7 cellular contexts compared by ENCODE assay signal in the genomic region with DNA sequence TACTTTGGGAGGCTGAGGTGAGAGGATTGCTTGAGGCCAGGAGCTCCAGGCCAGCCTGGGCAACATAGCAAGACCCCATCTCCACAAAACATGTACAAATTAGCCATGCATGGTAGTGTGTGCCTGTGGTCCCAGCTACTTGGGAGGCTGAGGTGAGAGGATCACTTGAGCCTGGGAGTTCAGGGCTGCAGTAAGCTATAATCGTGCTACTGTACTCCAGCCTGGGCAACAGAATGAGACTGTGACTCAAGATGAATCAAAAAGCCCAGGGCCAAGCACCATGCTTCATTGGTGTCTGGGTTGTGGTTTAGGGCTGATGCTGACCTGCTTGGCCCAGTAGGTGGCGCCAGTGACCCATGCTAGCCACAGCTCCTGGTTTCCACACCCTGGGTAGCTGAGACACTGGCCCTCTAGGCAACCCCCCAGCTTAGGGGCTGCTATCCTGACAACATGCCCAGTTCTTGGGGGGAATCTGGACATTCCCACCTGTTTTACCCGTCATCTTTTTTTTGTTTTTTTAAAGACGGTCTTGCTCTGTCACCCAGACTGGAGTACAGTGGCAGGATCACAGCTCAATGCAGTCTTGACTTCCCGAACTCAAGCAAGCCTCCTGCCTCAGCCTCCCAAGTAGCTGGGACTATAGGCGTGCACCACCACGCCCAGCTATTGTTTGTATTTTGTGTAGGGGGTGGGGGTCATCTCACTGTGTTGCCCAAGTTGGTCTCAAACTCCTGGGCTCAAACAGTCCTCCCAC. TPM values are rescaled to one million over a fixed set of nuclear protein-coding genes. Genes with fewer than 3 reads are reported as not detected.
DNase-seq lines count a peak whose midpoint lies in the region; ATAC-seq and TF ChIP-seq lines count a peak whose summit lies in the region.

No MANE protein-coding gene starts in this region.

- no peak overlapping the region for H3K4me3 Mint-ChIP-seq in activated naive CD4-positive, alpha-beta T cell treated with anti-CD3 and anti-CD28 coated beads for 36 hours

- peak; percentile 92 for DNase-seq in activated naive CD4-positive, alpha-beta T cell treated with anti-CD3 and anti-CD28 coated beads for 36 hours
- peak; percentile 87 for DNase-seq in glomerular visceral epithelial cell (ENCODE audit: extremely low spot score)
- peak; percentile 96 for DNase-seq in posterior vena cava (ENCODE audit: low spot score)
- DNase-seq in ureter (ENCODE audit: low spot score): peak; percentile 81

- CTCF ChIA-PET in activated naive CD4-positive, alpha-beta T cell treated with anti-CD3 and anti-CD28 coated beads for 36 hours (lab: Charles Lee): interaction anchor here (0.5 to 9.5 kb wide), 31 partner anchors 9 to 321 kb away, joined by 3 to 186 read pairs (median 4); a partner anchor contains a TSS

- no peaks in the 10 kb centered on the region for H3K9me3 Mint-ChIP-seq in activated naive CD4-positive, alpha-beta T cell treated with anti-CD3 and anti-CD28 coated beads for 36 hours

- intact Hi-C loops in activated naive CD4-positive, alpha-beta T cell treated with anti-CD3 and anti-CD28 coated beads for 36 hours (cut with micrococcal nuclease): loop anchor here (1.0 kb wide), 3 partner anchors 54 to 120 kb away; no protein-coding TSS in a partner anchor
- intact Hi-C loops in posterior vena cava (cut with DNase I): loop anchor here (2.0 to 5.0 kb wide), 2 partner anchors 59 to 76 kb away; no protein-coding TSS in a partner anchor

- no peaks in the 10 kb centered on the region for H3K27me3 Mint-ChIP-seq in activated naive CD4-positive, alpha-beta T cell treated with anti-CD3 and anti-CD28 coated beads for 36 hours (ENCODE audit: low read depth)

- no peak overlapping the region for H3K27ac Mint-ChIP-seq in activated naive CD4-positive, alpha-beta T cell treated with anti-CD3 and anti-CD28 coated beads for 36 hours

- peaks cover 15% of the 10 kb centered on the region for H3K4me1 Mint-ChIP-seq in activated naive CD4-positive, alpha-beta T cell treated with anti-CD3 and anti-CD28 coated beads for 36 hours (ENCODE audit: low read depth)

- TF ChIP-seq CTCF in GM12873 (IDR thresholded peaks at IDR 0.05; ENCODE audit: insufficient read depth, low read depth, low read length, missing control alignments): peak; percentile 100
- TF ChIP-seq CTCF in LNCAP (IDR thresholded peaks at IDR 0.05): peak; percentile 93

- peak; percentile 98 for ATAC-seq in SK-N-SH treated with all-trans-retinoic acid at 6 μM for 48 hours

- H3K36me3 Mint-ChIP-seq in activated naive CD4-positive, alpha-beta T cell treated with anti-CD3 and anti-CD28 coated beads for 36 hours (ENCODE audit: low read depth): peaks cover 19% of the 10 kb centered on the region

TF ChIP-seq in SK-N-SH treated with all-trans-retinoic acid at 6 μM for 48 hours, 23 proteins besides CTCF, POLR2A, EP300 and RAD21:
- TF ChIP-seq ZNF565 (CRISPR knock-in tag; conservative IDR thresholded peaks at IDR 0.05; ENCODE audit: low read depth) (no peak), RARB (CRISPR knock-in tag; IDR thresholded peaks at IDR 0.05) (no peak), GLIS3 (CRISPR knock-in tag; IDR thresholded peaks at IDR 0.05) (no peak), ZC3H10 (CRISPR knock-in tag; IDR thresholded peaks at IDR 0.05) (no peak)
TF ChIP-seq in SK-N-SH treated with all-trans-retinoic acid at 6 μM for 48 hours: peak in this region for 0.

RNA-seq across cellular contexts. Expression of a gene that starts 5.5 kb away (rescaled TPM):
- total RNA-seq in activated naive CD4-positive, alpha-beta T cell treated with anti-CD3 and anti-CD28 coated beads for 36 hours: 100 to 1,000 TPM; 107 to 118 TPM
- total RNA-seq in posterior vena cava (10 to 100 TPM; 48.5 to 73.0 TPM), ureter (43.6 TPM)

RNA-seq across cellular contexts. Expression of a gene that starts 28.6 kb away (rescaled TPM):
- total RNA-seq in activated naive CD4-positive, alpha-beta T cell treated with anti-CD3 and anti-CD28 coated beads for 36 hours: under 1 TPM; 0.21 to 0.30 TPM
- total RNA-seq in posterior vena cava (under 1 TPM in 1 of 2 donors, not detected in 1; 0.33 TPM), ureter (0.34 TPM)

Comparison
In these comparisons a context has a peak if more than half of its experiments do, and no peak if none do; other contexts are left out.
1. Peak in every context shown above with its lines: DNase-seq and ATAC-seq.